12 cellular contexts compared by ENCODE assay signal in the genomic region with DNA sequence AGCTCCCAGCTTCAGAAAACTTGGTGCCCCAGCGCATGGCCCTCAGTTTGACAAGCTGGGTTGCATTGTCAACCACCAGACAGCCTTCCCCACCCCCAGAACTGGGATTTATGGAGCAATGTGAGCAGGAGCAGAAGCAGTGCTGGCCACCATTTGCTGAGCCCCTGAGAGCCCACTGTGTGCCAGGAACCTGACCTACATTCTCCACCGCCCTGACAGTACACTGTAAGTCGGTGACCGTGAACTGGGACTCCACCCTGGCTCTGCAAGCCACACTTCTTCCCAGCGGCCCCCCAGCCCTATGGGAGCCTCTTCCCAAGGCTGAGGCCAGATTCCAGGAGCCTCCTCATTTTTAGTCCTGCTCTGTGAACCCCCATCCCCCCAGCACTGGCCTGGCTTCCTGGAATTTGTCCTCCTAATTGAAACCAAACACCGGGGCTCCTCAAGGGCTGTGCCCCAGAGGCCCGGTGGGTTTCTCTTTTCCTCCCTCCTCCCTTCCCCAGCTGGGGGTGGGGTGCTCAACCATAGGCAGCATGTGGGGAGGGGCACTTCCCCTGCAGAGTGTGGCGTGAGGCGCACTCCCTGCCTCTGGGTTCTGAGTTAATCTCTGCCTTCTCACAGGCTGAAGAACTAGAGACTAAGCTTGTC.
DNase-seq lines count a peak whose midpoint lies in the region; ATAC-seq, FAIRE-seq and TF ChIP-seq lines count a peak whose summit lies in the region.
"Had no signal": no experiment of that assay in that cellular context is flagged by ENCODE, and none has a peak within 500 bp of the region (broad histone marks: within the 10 kb centered on the region; RNA-seq: fewer than 3 reads in every experiment).

No MANE protein-coding gene starts in this region.

- peak overlapping the region; percentile 59 for H3K4me2 ChIP-seq in Loucy (ENCODE audit: low read depth, low read length, poor library complexity, severe bottlenecking)

- H3K4me1 ChIP-seq in Loucy (ENCODE audit: insufficient read depth, low read length, poor library complexity, severe bottlenecking) (peaks cover 41% of the 10 kb centered on the region), adipocyte (ENCODE audit: control insufficient read depth, insufficient read depth, low read length) (no peaks in the 10 kb centered on the region), pancreas (no peaks in the 10 kb centered on the region)

- TF ChIP-seq CTCF in Loucy (conservative IDR thresholded peaks at IDR 0.05; ENCODE audit: low read length) (no peak), nephron (IDR thresholded peaks at IDR 0.05; ENCODE audit: unreplicated experiment in 3 of 3) (no peak), pancreas (IDR thresholded peaks at IDR 0.05) (no peak)

- H3K4me3 ChIP-seq in Loucy (ENCODE audit: low read length, poor library complexity, severe bottlenecking) (peak overlapping the region; percentile 52), adipocyte (ENCODE audit: low read length) (no peak overlapping the region), pancreas (no peak overlapping the region)

- no peak for FAIRE-seq in pancreas (lab: Jason Lieb, UNC)
- FAIRE-seq: colon, urothelium cell line had no signal

- ATAC-seq in GM21529 (IDR thresholded peaks at IDR 0.05; ENCODE audit: unreplicated experiment) (no peak), pancreas (no peak)

- peak overlapping the region; percentile 78 to 97 (median 80) for H3K27ac Mint-ChIP-seq in nephron
- H3K27ac Mint-ChIP-seq: T-helper 1 cell treated with Interleukin-12 subunit alpha and Interleukin-12 subunit beta and Interleukin-4 antibody, amounts not matched to agents 30 μg/mL and 1 μg/mL, for 36 hours had no signal

- no peaks in the 10 kb centered on the region for H3K79me2 ChIP-seq in Loucy (ENCODE audit: insufficient read depth, low read length)

- H3K9me2 ChIP-seq in Loucy (replicated peaks; ENCODE audit: low read depth, low read length): no peaks in the 10 kb centered on the region

- no peaks in the 10 kb centered on the region for H3K27me3 Mint-ChIP-seq in nephron (ENCODE audit: low read depth)

- intact Hi-C loops in pancreas (cut with DNase I): no loop called here

- H3K36me3 ChIP-seq in Loucy (ENCODE audit: insufficient read depth, low read length) (no peaks in the 10 kb centered on the region), adipocyte (ENCODE audit: control insufficient read depth, insufficient read depth, low read length, severe bottlenecking) (no peaks in the 10 kb centered on the region), pancreas (no peaks in the 10 kb centered on the region)

- peaks cover 72% of the 10 kb centered on the region for H3K4me1 Mint-ChIP-seq in nephron

- DNase-seq in EH (ENCODE audit: low read depth) (peak; percentile 45), adipocyte (ENCODE audit: low read depth) (peak; percentile 32), HPDE6-E6E7 (ENCODE audit: extremely low spot score) (no peak), pancreas (no peak)
- DNase-seq: NCI-H1417, NCI-H748 treated with DMSO at 0.1 percent for 48 hours had no signal

- no peaks in the 10 kb centered on the region for H3K27me3 ChIP-seq in Loucy (ENCODE audit: insufficient read depth, low read length, poor library complexity, severe bottlenecking)
- peaks cover 6% of the 10 kb centered on the region for H3K27me3 ChIP-seq in adipocyte (replicated peaks; ENCODE audit: control insufficient read depth, insufficient read depth, low read length)
- no peaks in the 10 kb centered on the region for H3K27me3 ChIP-seq in pancreas

- H3K4me3 Mint-ChIP-seq in nephron: peak overlapping the region in 2 of 3 experiments; percentile 11 to 58
- H3K4me3 Mint-ChIP-seq: T-helper 1 cell treated with Interleukin-12 subunit alpha and Interleukin-12 subunit beta and Interleukin-4 antibody, amounts not matched to agents 30 μg/mL and 1 μg/mL, for 36 hours had no signal

- H2AFZ ChIP-seq in Loucy (ENCODE audit: low read length): peak overlapping the region; percentile 76

- no peaks in the 10 kb centered on the region for H3K36me3 Mint-ChIP-seq in nephron (ENCODE audit: low read depth)

- no peaks in the 10 kb centered on the region for H3F3A ChIP-seq in Loucy (ENCODE audit: low read depth)

- 63 to 66% methylated on average over 9 of the region's 9 CpGs for WGBS in pancreas, 2 donors

- H3K9ac ChIP-seq in Loucy (ENCODE audit: low read depth, low read length, poor library complexity, severe bottlenecking) (peak overlapping the region; percentile 66), adipocyte (ENCODE audit: low read length) (no peak overlapping the region)

- no peaks in the 10 kb centered on the region for H4K20me1 ChIP-seq in Loucy (ENCODE audit: insufficient read depth, low read length, poor library complexity, severe bottlenecking)

- H3K9me3 ChIP-seq in Loucy (ENCODE audit: insufficient read depth, low read depth, low read length) (no peaks in the 10 kb centered on the region), adipocyte (ENCODE audit: control insufficient read depth, low read length) (no peaks in the 10 kb centered on the region), pancreas (no peaks in the 10 kb centered on the region)

- no peak overlapping the region for H3K27ac ChIP-seq in pancreas

- no peaks in the 10 kb centered on the region for H3K9me3 Mint-ChIP-seq in nephron
- H3K9me3 Mint-ChIP-seq: T-helper 1 cell treated with Interleukin-12 subunit alpha and Interleukin-12 subunit beta and Interleukin-4 antibody, amounts not matched to agents 30 μg/mL and 1 μg/mL, for 36 hours had no signal

Comparison
In these comparisons a context has a peak if more than half of its experiments do, and no peak if none do; other contexts are left out.
1. DNase-seq: peak in EH (single experiment) and adipocyte (single experiment); none in HPDE6-E6E7 (single experiment) and pancreas (0 of 6).